In the genomic region with DNA sequence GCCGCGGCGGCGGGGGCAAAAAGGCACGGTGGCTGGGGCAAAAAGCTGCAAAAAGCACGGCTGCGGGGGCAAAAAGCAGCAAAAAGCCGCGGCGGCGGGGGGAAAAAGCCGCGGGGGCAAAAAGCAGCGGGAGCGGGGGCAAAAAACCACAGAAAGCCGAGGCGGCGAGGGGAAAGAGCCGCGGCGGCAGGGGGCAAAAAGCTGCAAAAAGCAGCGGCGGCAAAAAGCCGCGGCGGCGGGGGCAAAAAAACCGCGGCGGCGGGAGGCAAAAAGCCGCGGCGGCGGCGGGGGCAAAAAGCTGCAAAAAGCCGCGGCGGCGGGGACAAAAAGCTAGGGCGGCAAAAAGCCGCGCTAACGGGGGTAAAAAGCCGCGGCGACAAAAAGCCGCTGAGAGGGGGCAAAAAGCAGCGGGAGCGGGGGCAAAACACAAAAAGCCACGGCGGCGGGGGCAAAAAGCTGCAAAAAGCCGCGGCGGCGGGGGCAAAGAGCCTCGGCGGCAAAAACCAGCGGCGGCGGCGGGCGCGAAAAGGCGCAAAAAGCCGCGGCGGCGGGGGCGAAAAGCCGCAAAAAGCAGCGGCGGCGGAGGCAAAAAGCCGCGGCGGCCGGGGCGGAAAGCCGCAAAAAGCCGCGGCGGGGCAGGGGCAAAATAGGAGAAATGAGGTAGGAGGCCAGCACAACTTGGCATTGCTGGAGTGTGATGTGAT, we compare ENCODE assay signal across 8 cellular contexts.
A peak's percentile ranks its signal among the peaks of the same experiment; 100 is the strongest.
DNase-seq lines count a peak whose midpoint lies in the region; TF ChIP-seq lines count a peak whose summit lies in the region.

No MANE protein-coding gene starts in this region.

- H3K27me3 Mint-ChIP-seq in MCF 10A (ENCODE audit: insufficient read depth, unreplicated experiment) (peaks cover 7% of the 10 kb centered on the region), type B pancreatic cell (peaks cover 37% of the 10 kb centered on the region), HFFc6 (ENCODE audit: insufficient read depth) (peaks cover 12% of the 10 kb centered on the region; the same call in 1 of the 2 replicates)

- H3K9me3 Mint-ChIP-seq in MCF 10A (ENCODE audit: unreplicated experiment), result no peaks in the 10 kb centered on the region
- H3K9me3 Mint-ChIP-seq in type B pancreatic cell, result no peaks in the 10 kb centered on the region
- no peaks in the 10 kb centered on the region for H3K9me3 Mint-ChIP-seq in HFFc6

- H3K27ac Mint-ChIP-seq in MCF 10A (ENCODE audit: low read depth, unreplicated experiment) (no peak overlapping the region), type B pancreatic cell (peak overlapping the region; percentile 33), HFFc6 (no peak overlapping the region)

- H3K36me3 ChIP-seq in breast epithelium, result no peaks in the 10 kb centered on the region

- H3K4me3 Mint-ChIP-seq in MCF 10A (ENCODE audit: unreplicated experiment) (no peak overlapping the region), type B pancreatic cell (peak overlapping the region; percentile 90), HFFc6 (no peak overlapping the region)

- POLR2A ChIA-PET in MCF 10A (lab: Yijun Ruan, JAX), result no interaction called here

- no peak for DNase-seq in breast epithelium (ENCODE audit: low spot score in 2 of 2)
- DNase-seq in MCF 10A (ENCODE audit: unreplicated experiment), result no peak
- DNase-seq in kidney tubule cell (ENCODE audit: low spot score), result peak; percentile 1
- DNase-seq in type B pancreatic cell (ENCODE audit: extremely low spot score, unreplicated experiment), result no peak
- DNase-seq in HFFc6, result no peak
- no peak for DNase-seq in inferior parietal cortex (ENCODE audit: extremely low spot score)
- no peak for DNase-seq in hippocampal formation (lab: John Stamatoyannopoulos, UW)

- no peaks in the 10 kb centered on the region for H3K4me1 ChIP-seq in breast epithelium

- no TSS peak for BruUV-seq in MCF 10A (replicated peaks; lab: Mats Ljungman, UMichigan)

- TF ChIP-seq POLR2A in breast epithelium (IDR thresholded peaks at IDR 0.05), result no peak

- H3K4me1 Mint-ChIP-seq in MCF 10A (ENCODE audit: insufficient read depth, unreplicated experiment) (no peaks in the 10 kb centered on the region), type B pancreatic cell (ENCODE audit: unreplicated experiment) (peaks cover 5% of the 10 kb centered on the region), HFFc6 (ENCODE audit: low read depth) (no peaks in the 10 kb centered on the region)

- no peak overlapping the region for H3K27ac ChIP-seq in breast epithelium

- intact Hi-C loops in breast epithelium (cut with DNase I; ENCODE audit: low total_unique reads) (no loop called here), MCF 10A (cut with micrococcal nuclease) (no loop called here)

- CTCF ChIA-PET in MCF 10A (lab: Yijun Ruan, JAX), result no interaction called here

- H3K4me3 ChIP-seq in breast epithelium (peak overlapping the region; percentile 39 to 58 (median 50)), WI38 (ENCODE audit: low read depth, low read length) (peak overlapping the region; percentile 49)

- H3K9me3 ChIP-seq in breast epithelium, result no peaks in the 10 kb centered on the region

- TF ChIP-seq CTCF in breast epithelium (IDR thresholded peaks at IDR 0.05) (no peak), MCF 10A (IDR thresholded peaks at IDR 0.05; ENCODE audit: unreplicated experiment) (no peak), WI38 (IDR thresholded peaks at IDR 0.05; ENCODE audit: low read depth, low read length) (no peak), type B pancreatic cell (conservative IDR thresholded peaks at IDR 0.05) (no peak), HFFc6 (IDR thresholded peaks at IDR 0.05) (no peak)

- H3K27me3 ChIP-seq in breast epithelium, result peaks cover 0 to 9% of the 10 kb centered on the region in 2 donors

- H3K36me3 Mint-ChIP-seq in MCF 10A (ENCODE audit: insufficient read depth, unreplicated experiment), result no peaks in the 10 kb centered on the region
- H3K36me3 Mint-ChIP-seq in type B pancreatic cell, result no peaks in the 10 kb centered on the region
- H3K36me3 Mint-ChIP-seq in HFFc6 (ENCODE audit: low read depth), result no peaks in the 10 kb centered on the region
